In the genomic region with DNA sequence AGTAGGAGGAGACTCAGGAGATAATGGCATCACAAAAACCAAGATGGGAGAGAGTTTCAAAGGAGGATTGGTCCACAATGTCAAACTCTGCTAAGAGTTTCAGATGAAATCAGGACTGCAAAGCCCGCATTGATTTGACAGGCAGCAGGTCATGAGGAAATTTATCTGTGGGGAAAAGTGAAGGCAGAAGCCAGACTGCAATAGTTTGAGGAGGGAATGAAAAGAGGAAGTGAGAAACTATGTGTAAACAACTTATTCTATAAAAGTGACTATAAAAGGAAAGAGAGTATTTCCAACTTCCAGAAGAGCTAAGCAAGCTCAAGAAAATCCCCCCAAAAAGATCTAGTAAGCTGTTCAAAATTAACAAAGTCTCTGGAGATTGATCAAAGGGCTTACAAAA, we compare ENCODE assay signal across 16 cellular contexts.
"Had no signal": no experiment of that assay in that cellular context is flagged by ENCODE, and none has a peak within 500 bp of the region (broad histone marks: within the 10 kb centered on the region; RNA-seq: fewer than 3 reads in every experiment).

No MANE protein-coding gene starts in this region.

- ATAC-seq: activated CD8-positive, alpha-beta memory T cell treated with anti-CD3 and anti-CD28 coated beads, Interleukin-2, amount 10 ng/mL, durations not matched to agents 7 days and 5 days; activated naive CD4-positive, alpha-beta T cell treated with anti-CD3 and anti-CD28 coated beads, Interleukin-2, amount 50 U/mL, for 72 hours; gastroesophageal sphincter; left lobe of liver; natural killer cell treated with Interleukin-12 subunit alpha and Interleukin-12 subunit beta and Interleukin-15 and Interleukin-18, amount 100 ng/mL, for 72 hours; psoas muscle had no signal

- DNase-seq: activated CD4-positive, alpha-beta T cell treated with anti-CD3 and anti-CD28 coated beads, Interleukin-2, amount 50 U/mL, for 48 hours; activated CD4-positive, CD25-positive, alpha-beta regulatory T cell treated with anti-CD3 and anti-CD28 coated beads, Interleukin-2, amount 50 U/mL, for 72 hours; activated CD8-positive, alpha-beta memory T cell treated with anti-CD3 and anti-CD28 coated beads, Interleukin-2, amount 10 ng/mL, durations not matched to agents 7 days and 5 days; activated effector memory CD4-positive, alpha-beta T cell treated with Interleukin-2 at 50 U/mL for 16 hours; activated T-cell treated with anti-CD3 and anti-CD28 coated beads, Interleukin-2, amount 50 U/mL, for 24 hours; amniotic stem cell; islet precursor cell; nucleus accumbens; psoas muscle; stimulated activated CD4-positive, alpha-beta T cell treated with anti-CD3 and anti-CD28 coated beads, Interleukin-2, amount 100 ng/mL, for 48 hours; stimulated activated naive CD4-positive, alpha-beta T cell treated with Interleukin-2 at 50 U/mL for 16 hours; trophoblast cell had no signal
